Comparison of ENCODE assay signal across 1 cellular context in genomic region chr6:167238169-167238693, GRCh38.
TF ChIP-seq lines count a peak whose summit lies in the region.

No MANE protein-coding gene starts in this region.

TF ChIP-seq in HepG2, 621 proteins besides CTCF, POLR2A, EP300 and RAD21 (continued from another document and continues in another):
- TF ChIP-seq, protein P1, sequence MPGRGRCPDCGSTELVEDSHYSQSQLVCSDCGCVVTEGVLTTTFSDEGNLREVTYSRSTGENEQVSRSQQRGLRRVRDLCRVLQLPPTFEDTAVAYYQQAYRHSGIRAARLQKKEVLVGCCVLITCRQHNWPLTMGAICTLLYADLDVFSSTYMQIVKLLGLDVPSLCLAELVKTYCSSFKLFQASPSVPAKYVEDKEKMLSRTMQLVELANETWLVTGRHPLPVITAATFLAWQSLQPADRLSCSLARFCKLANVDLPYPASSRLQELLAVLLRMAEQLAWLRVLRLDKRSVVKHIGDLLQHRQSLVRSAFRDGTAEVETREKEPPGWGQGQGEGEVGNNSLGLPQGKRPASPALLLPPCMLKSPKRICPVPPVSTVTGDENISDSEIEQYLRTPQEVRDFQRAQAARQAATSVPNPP (CRISPR knock-in tag; IDR thresholded peaks at IDR 0.05): 0 out of 2 replicates have a peak, but pooled peaks have one; percentile 42
- TF ChIP-seq, protein P2, sequence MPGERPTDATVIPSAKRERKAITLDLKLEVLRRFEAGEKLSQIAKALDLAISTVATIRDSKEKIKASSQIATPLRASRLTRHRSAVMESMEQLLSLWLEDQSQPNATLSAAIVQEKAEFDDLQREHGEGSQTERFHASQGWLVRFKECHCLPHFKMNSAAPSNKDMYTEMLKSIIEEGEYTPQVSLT (CRISPR knock-in tag; IDR thresholded peaks at IDR 0.05; ENCODE audit: borderline replicate concordance, low read depth): 0 out of 2 replicates have a peak, but pooled peaks have one; percentile 51
- TF ChIP-seq SMC3 (IDR thresholded peaks at IDR 0.05; ENCODE audit: low read length) (0 out of 2 replicates have a peak, but pooled peaks have one; percentile 27), ZNF441 (CRISPR knock-in tag; IDR thresholded peaks at IDR 0.05; ENCODE audit: borderline replicate concordance) (no peak), ZNF431 (CRISPR knock-in tag; IDR thresholded peaks at IDR 0.05; ENCODE audit: borderline replicate concordance, low read depth) (no peak), HNRNPLL (IDR thresholded peaks at IDR 0.05; ENCODE audit: low read depth, low read length, poor library complexity, severe bottlenecking) (no peak), SALL1 (CRISPR knock-in tag; IDR thresholded peaks at IDR 0.05) (peak; percentile 83), SMAD1 (CRISPR knock-in tag; IDR thresholded peaks at IDR 0.05; ENCODE audit: borderline replicate concordance, low read depth) (peak; percentile 23; the same call in 1 of the 2 replicates), BRCA1 (CRISPR knock-in tag; IDR thresholded peaks at IDR 0.05) (0 out of 2 replicates have a peak, but pooled peaks have one; percentile 53), TEAD2 (CRISPR knock-in tag; IDR thresholded peaks at IDR 0.05) (no peak), TCF12 (IDR thresholded peaks at IDR 0.05) (no peak), TCF12 (CRISPR knock-in tag; IDR thresholded peaks at IDR 0.05) (no peak), ISL2 (CRISPR knock-in tag; IDR thresholded peaks at IDR 0.05) (peak; percentile 40; the same call in 1 of the 2 replicates), FOXP1 (IDR thresholded peaks at IDR 0.05) (no peak), FOXP1 (CRISPR knock-in tag; IDR thresholded peaks at IDR 0.05) (no peak), ZNF777 (CRISPR knock-in tag; IDR thresholded peaks at IDR 0.05) (no peak), SNAI1 (CRISPR knock-in tag; IDR thresholded peaks at IDR 0.05; ENCODE audit: borderline replicate concordance) (0 out of 2 replicates have a peak, but pooled peaks have one; percentile 15), MAFG (CRISPR knock-in tag; IDR thresholded peaks at IDR 0.05) (0 out of 2 replicates have a peak, but pooled peaks have one; percentile 11), ZNF614 (CRISPR knock-in tag; IDR thresholded peaks at IDR 0.05; ENCODE audit: borderline replicate concordance) (peak; percentile 19; the same call in 1 of the 2 replicates), CCDC6 (CRISPR knock-in tag; IDR thresholded peaks at IDR 0.05) (no peak; the same call in 1 of the 2 replicates), IKZF1 (IDR thresholded peaks at IDR 0.05) (no peak), NFKB2 (CRISPR knock-in tag; IDR thresholded peaks at IDR 0.05; ENCODE audit: borderline replicate concordance) (peak; percentile 14; the same call in 1 of the 2 replicates), ZMAT3 (CRISPR knock-in tag; conservative IDR thresholded peaks at IDR 0.05) (peak; percentile 53), ATM (IDR thresholded peaks at IDR 0.05; ENCODE audit: borderline replicate concordance) (no peak), ZFP62 (CRISPR knock-in tag; IDR thresholded peaks at IDR 0.05) (no peak), HOMEZ (CRISPR knock-in tag; IDR thresholded peaks at IDR 0.05; ENCODE audit: low read depth) (0 out of 2 replicates have a peak, but pooled peaks have one; percentile 16), CHD4 (IDR thresholded peaks at IDR 0.05; ENCODE audit: borderline replicate concordance, low read length) (no peak), HINFP (CRISPR knock-in tag; IDR thresholded peaks at IDR 0.05; ENCODE audit: low read depth) (peak; percentile 72; the same call in 1 of the 2 replicates), MZF1 (CRISPR knock-in tag; IDR thresholded peaks at IDR 0.05; ENCODE audit: borderline replicate concordance) (no peak), NFIC (IDR thresholded peaks at IDR 0.05; ENCODE audit: low read length) (peak; percentile 10; the same call in 1 of the 2 replicates), MIXL1 (CRISPR knock-in tag; IDR thresholded peaks at IDR 0.05) (no peak), ZNF503 (CRISPR knock-in tag; IDR thresholded peaks at IDR 0.05) (no peak), ZNF576 (CRISPR knock-in tag; IDR thresholded peaks at IDR 0.05) (no peak), SRSF9 (IDR thresholded peaks at IDR 0.05; ENCODE audit: borderline replicate concordance, insufficient read depth, low read depth, low read length, poor library complexity, severe bottlenecking) (no peak), ZNF263 (CRISPR knock-in tag; IDR thresholded peaks at IDR 0.05) (peak; percentile 89), ZNF274 (CRISPR knock-in tag; IDR thresholded peaks at IDR 0.05) (0 out of 2 replicates have a peak, but pooled peaks have one; percentile 13), GMEB1 (CRISPR knock-in tag; IDR thresholded peaks at IDR 0.05; ENCODE audit: borderline replicate concordance) (no peak; the same call in 1 of the 2 replicates), ZFP36 (IDR thresholded peaks at IDR 0.05; ENCODE audit: borderline replicate concordance, low read depth, low read length, partially characterized antibody) (no peak), KLF15 (CRISPR knock-in tag; IDR thresholded peaks at IDR 0.05; ENCODE audit: borderline replicate concordance) (no peak), ZNF33B (CRISPR knock-in tag; IDR thresholded peaks at IDR 0.05) (peak; percentile 60; the same call in 1 of the 2 replicates), HCFC1 (IDR thresholded peaks at IDR 0.05; ENCODE audit: low read depth, low read length) (no peak), THAP7 (CRISPR knock-in tag; IDR thresholded peaks at IDR 0.05) (no peak)
- TF ChIP-seq, protein P3, sequence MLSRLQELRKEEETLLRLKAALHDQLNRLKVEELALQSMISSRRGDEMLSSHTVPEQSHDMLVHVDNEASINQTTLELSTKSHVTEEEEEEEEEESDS (CRISPR knock-in tag; IDR thresholded peaks at IDR 0.05; ENCODE audit: borderline replicate concordance): no peak
- TF ChIP-seq, protein P4, sequence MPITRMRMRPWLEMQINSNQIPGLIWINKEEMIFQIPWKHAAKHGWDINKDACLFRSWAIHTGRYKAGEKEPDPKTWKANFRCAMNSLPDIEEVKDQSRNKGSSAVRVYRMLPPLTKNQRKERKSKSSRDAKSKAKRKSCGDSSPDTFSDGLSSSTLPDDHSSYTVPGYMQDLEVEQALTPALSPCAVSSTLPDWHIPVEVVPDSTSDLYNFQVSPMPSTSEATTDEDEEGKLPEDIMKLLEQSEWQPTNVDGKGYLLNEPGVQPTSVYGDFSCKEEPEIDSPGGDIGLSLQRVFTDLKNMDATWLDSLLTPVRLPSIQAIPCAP (CRISPR knock-in tag; IDR thresholded peaks at IDR 0.05; ENCODE audit: low read depth): no peak
- TF ChIP-seq, protein P5, sequence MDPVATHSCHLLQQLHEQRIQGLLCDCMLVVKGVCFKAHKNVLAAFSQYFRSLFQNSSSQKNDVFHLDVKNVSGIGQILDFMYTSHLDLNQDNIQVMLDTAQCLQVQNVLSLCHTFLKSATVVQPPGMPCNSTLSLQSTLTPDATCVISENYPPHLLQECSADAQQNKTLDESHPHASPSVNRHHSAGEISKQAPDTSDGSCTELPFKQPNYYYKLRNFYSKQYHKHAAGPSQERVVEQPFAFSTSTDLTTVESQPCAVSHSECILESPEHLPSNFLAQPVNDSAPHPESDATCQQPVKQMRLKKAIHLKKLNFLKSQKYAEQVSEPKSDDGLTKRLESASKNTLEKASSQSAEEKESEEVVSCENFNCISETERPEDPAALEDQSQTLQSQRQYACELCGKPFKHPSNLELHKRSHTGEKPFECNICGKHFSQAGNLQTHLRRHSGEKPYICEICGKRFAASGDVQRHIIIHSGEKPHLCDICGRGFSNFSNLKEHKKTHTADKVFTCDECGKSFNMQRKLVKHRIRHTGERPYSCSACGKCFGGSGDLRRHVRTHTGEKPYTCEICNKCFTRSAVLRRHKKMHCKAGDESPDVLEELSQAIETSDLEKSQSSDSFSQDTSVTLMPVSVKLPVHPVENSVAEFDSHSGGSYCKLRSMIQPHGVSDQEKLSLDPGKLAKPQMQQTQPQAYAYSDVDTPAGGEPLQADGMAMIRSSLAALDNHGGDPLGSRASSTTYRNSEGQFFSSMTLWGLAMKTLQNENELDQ (CRISPR knock-in tag; IDR thresholded peaks at IDR 0.05; ENCODE audit: borderline replicate concordance): no peak
- TF ChIP-seq, protein P6, sequence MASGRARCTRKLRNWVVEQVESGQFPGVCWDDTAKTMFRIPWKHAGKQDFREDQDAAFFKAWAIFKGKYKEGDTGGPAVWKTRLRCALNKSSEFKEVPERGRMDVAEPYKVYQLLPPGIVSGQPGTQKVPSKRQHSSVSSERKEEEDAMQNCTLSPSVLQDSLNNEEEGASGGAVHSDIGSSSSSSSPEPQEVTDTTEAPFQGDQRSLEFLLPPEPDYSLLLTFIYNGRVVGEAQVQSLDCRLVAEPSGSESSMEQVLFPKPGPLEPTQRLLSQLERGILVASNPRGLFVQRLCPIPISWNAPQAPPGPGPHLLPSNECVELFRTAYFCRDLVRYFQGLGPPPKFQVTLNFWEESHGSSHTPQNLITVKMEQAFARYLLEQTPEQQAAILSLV (CRISPR knock-in tag; IDR thresholded peaks at IDR 0.05; ENCODE audit: borderline replicate concordance): peak; percentile 57; the same call in 1 of the 2 replicates
- TF ChIP-seq, protein P7, sequence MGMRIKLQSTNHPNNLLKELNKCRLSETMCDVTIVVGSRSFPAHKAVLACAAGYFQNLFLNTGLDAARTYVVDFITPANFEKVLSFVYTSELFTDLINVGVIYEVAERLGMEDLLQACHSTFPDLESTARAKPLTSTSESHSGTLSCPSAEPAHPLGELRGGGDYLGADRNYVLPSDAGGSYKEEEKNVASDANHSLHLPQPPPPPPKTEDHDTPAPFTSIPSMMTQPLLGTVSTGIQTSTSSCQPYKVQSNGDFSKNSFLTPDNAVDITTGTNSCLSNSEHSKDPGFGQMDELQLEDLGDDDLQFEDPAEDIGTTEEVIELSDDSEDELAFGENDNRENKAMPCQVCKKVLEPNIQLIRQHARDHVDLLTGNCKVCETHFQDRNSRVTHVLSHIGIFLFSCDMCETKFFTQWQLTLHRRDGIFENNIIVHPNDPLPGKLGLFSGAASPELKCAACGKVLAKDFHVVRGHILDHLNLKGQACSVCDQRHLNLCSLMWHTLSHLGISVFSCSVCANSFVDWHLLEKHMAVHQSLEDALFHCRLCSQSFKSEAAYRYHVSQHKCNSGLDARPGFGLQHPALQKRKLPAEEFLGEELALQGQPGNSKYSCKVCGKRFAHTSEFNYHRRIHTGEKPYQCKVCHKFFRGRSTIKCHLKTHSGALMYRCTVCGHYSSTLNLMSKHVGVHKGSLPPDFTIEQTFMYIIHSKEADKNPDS (CRISPR knock-in tag; IDR thresholded peaks at IDR 0.05): no peak
